ENCODE assay signal across 20 cellular contexts in genomic region chr18:66632771-66633170, GRCh38. TPM values are rescaled to one million over a fixed set of nuclear protein-coding genes. Genes with fewer than 3 reads are reported as not detected.
DNase-seq lines count a peak whose midpoint lies in the region; ATAC-seq, FAIRE-seq and TF ChIP-seq lines count a peak whose summit lies in the region.
"Had no signal": no experiment of that assay in that cellular context is flagged by ENCODE, and none has a peak within 500 bp of the region (broad histone marks: within the 10 kb centered on the region; RNA-seq: fewer than 3 reads in every experiment).

No MANE protein-coding gene starts in this region.

- H3K9me3 Mint-ChIP-seq in MCF 10A (ENCODE audit: unreplicated experiment) (peaks cover 8% of the 10 kb centered on the region), astrocyte (ENCODE audit: unreplicated experiment) (no peaks in the 10 kb centered on the region)
- H3K9me3 Mint-ChIP-seq: GM23338 had no signal

- no peaks in the 10 kb centered on the region for H3K27me3 ChIP-seq in mammary epithelial cell (ENCODE audit: insufficient read depth, low read length)
- no peaks in the 10 kb centered on the region for H3K27me3 ChIP-seq in astrocyte (ENCODE audit: insufficient read depth, low read length)
- H3K27me3 ChIP-seq in HepG2 (ENCODE audit: control insufficient read depth in 1 of 2, insufficient read depth in 2 of 2, low read length in 2 of 2), result no peaks in the 10 kb centered on the region
- H3K27me3 ChIP-seq: BLaER1 had no signal

- no peak for ATAC-seq in GM21723 (IDR thresholded peaks at IDR 0.05; ENCODE audit: unreplicated experiment)
- ATAC-seq in HepG2, result no peak
- no peak for ATAC-seq in HG03135 (IDR thresholded peaks at IDR 0.05; ENCODE audit: unreplicated experiment)
- ATAC-seq: GM23338 had no signal

- CTCF ChIA-PET in mammary epithelial cell (lab: Charles Lee; ENCODE audit: low non-redundant PET), result no interaction called here
- CTCF ChIA-PET in MCF 10A (lab: Yijun Ruan, JAX), result no interaction called here
- CTCF ChIA-PET in HepG2 (lab: Yijun Ruan, JAX; ENCODE audit: low intra/inter-chr PET ratio, low total read pairs), result no interaction called here

- POLR2A ChIA-PET in MCF 10A (lab: Yijun Ruan, JAX) (no interaction called here), HepG2 (lab: Yijun Ruan, JAX) (no interaction called here)

- H3K4me3 ChIP-seq in mammary epithelial cell (replicated peaks in 1 of 3; ENCODE audit: insufficient read depth in 1 of 3, low read depth in 2 of 3, low read length in 3 of 3) (no peak overlapping the region), astrocyte (ENCODE audit: insufficient read depth, low read depth, low read length) (no peak overlapping the region), epithelial cell of esophagus (ENCODE audit: low read length) (no peak overlapping the region), HepG2 (replicated peaks in 1 of 3; ENCODE audit: insufficient read depth in 1 of 3, low read depth in 2 of 3, low read length in 3 of 3) (no peak overlapping the region)
- H3K4me3 ChIP-seq: BLaER1, GM23338 had no signal

- no peak for TF ChIP-seq CTCF in mammary epithelial cell (conservative IDR thresholded peaks at IDR 0.05 in 1 of 2, IDR thresholded peaks at IDR 0.05 in 1 of 2; ENCODE audit: extremely low read depth in 1 of 2, insufficient read depth in 1 of 2, low read depth in 1 of 2, low read length in 2 of 2)
- no peak for TF ChIP-seq CTCF in MCF 10A (IDR thresholded peaks at IDR 0.05; ENCODE audit: unreplicated experiment)
- no peak for TF ChIP-seq CTCF in astrocyte (IDR thresholded peaks at IDR 0.05; ENCODE audit: insufficient read depth, low read depth, low read length)
- no peak for TF ChIP-seq CTCF in epithelial cell of esophagus (IDR thresholded peaks at IDR 0.05; ENCODE audit: insufficient read depth, low read depth, low read length, missing control alignments)
- TF ChIP-seq CTCF in HepG2 (CRISPR knock-in tag; IDR thresholded peaks at IDR 0.05), result no peak

- dilution Hi-C loops in mammary epithelial cell (cut with HindIII; ENCODE audit: low sequenced_read_pairs), result no loop called here

- H3K36me3 Mint-ChIP-seq in MCF 10A (ENCODE audit: insufficient read depth, unreplicated experiment), result no peaks in the 10 kb centered on the region
- no peaks in the 10 kb centered on the region for H3K36me3 Mint-ChIP-seq in astrocyte (ENCODE audit: low read depth, unreplicated experiment)
- H3K36me3 Mint-ChIP-seq: CD8-positive, alpha-beta memory T cell had no signal

- H3K36me3 ChIP-seq in mammary epithelial cell (ENCODE audit: insufficient read depth, low read length) (no peaks in the 10 kb centered on the region), astrocyte (ENCODE audit: insufficient read depth, low read length) (no peaks in the 10 kb centered on the region), HepG2 (replicated peaks in 1 of 2; ENCODE audit: control insufficient read depth in 1 of 2, insufficient read depth in 2 of 2, low read length in 2 of 2) (no peaks in the 10 kb centered on the region)
- H3K36me3 ChIP-seq: BLaER1 had no signal

- H3K27ac ChIP-seq in mammary epithelial cell (ENCODE audit: insufficient read depth, low read depth, low read length), result no peak overlapping the region
- no peak overlapping the region for H3K27ac ChIP-seq in astrocyte (ENCODE audit: low read depth, low read length)
- H3K27ac ChIP-seq in HepG2 (ENCODE audit: extremely low read length, insufficient read depth, low read length), result no peak overlapping the region
- H3K27ac ChIP-seq: 22Rv1, BLaER1 had no signal

- H3K4me1 Mint-ChIP-seq in MCF 10A (ENCODE audit: insufficient read depth, unreplicated experiment), result no peaks in the 10 kb centered on the region
- peaks cover 13% of the 10 kb centered on the region for H3K4me1 Mint-ChIP-seq in astrocyte (ENCODE audit: low read depth, unreplicated experiment)
- H3K4me1 Mint-ChIP-seq: CD8-positive, alpha-beta memory T cell; GM23338 had no signal

- H4K20me1 ChIP-seq in mammary epithelial cell (ENCODE audit: insufficient read depth, low read length) (no peaks in the 10 kb centered on the region), astrocyte (ENCODE audit: insufficient read depth, low read length) (no peaks in the 10 kb centered on the region), HepG2 (ENCODE audit: insufficient read depth, low read length) (no peaks in the 10 kb centered on the region)
- H4K20me1 ChIP-seq: BLaER1 had no signal

- peak; percentile 6 for DNase-seq in mammary epithelial cell
- DNase-seq in MCF 10A (ENCODE audit: unreplicated experiment), result no peak
- peak; percentile 11 for DNase-seq in astrocyte (ENCODE audit: low read depth)
- DNase-seq in epithelial cell of esophagus (ENCODE audit: low read depth), result peak; percentile 31
- DNase-seq in AG20443 (ENCODE audit: low spot score), result no peak
- DNase-seq in HepG2 (ENCODE audit: low spot score), result no peak
- DNase-seq: AML-193; CD8-positive, alpha-beta memory T cell; DMS 273 treated with DMSO at 0.1 percent for 48 hours; DMS79; H7 had no signal

- H3K27ac Mint-ChIP-seq in MCF 10A (ENCODE audit: low read depth, unreplicated experiment) (no peak overlapping the region), astrocyte (ENCODE audit: unreplicated experiment) (peak overlapping the region; percentile 28)
- H3K27ac Mint-ChIP-seq: CD8-positive, alpha-beta memory T cell; GM23338 had no signal

- intact Hi-C loops in mammary epithelial cell (cut with micrococcal nuclease), result no loop called here
- intact Hi-C loops in MCF 10A (cut with micrococcal nuclease), result no loop called here
- intact Hi-C loops in HepG2 (cut with micrococcal nuclease; ENCODE audit: unreplicated experiment), result no loop called here

- no peak for TF ChIP-seq RAD21 in HepG2 (CRISPR knock-in tag; IDR thresholded peaks at IDR 0.05)

- in situ Hi-C loops in mammary epithelial cell (cut with MboI; ENCODE audit: low sequenced_read_pairs in 2 of 2) (no loop called here), HepG2 (cut with HindIII; ENCODE audit: extremely low pct_ligation_motif_present, low pct_unique_long_range_greater_than_20kb) (no loop called here)

- H3K79me2 ChIP-seq in mammary epithelial cell (ENCODE audit: insufficient read depth, low read length) (no peaks in the 10 kb centered on the region), astrocyte (ENCODE audit: insufficient read depth, low read length) (no peaks in the 10 kb centered on the region), HepG2 (ENCODE audit: insufficient read depth, low read length) (no peaks in the 10 kb centered on the region)

- H3K4me3 Mint-ChIP-seq in MCF 10A (ENCODE audit: unreplicated experiment) (no peak overlapping the region), astrocyte (ENCODE audit: unreplicated experiment) (no peak overlapping the region)
- H3K4me3 Mint-ChIP-seq: CD8-positive, alpha-beta memory T cell; GM23338 had no signal

- FAIRE-seq in astrocyte (lab: Jason Lieb, UNC) (no peak), HepG2 (lab: Jason Lieb, UNC) (no peak)
- FAIRE-seq: G401.6, GM12891, HTR-8/SVneo had no signal

- BruUV-seq in mammary epithelial cell (replicated peaks; lab: Mats Ljungman, UMichigan) (no TSS peak), MCF 10A (replicated peaks; lab: Mats Ljungman, UMichigan) (no TSS peak), HepG2 (replicated peaks; lab: Mats Ljungman, UMichigan) (no TSS peak)

- H3K27me3 Mint-ChIP-seq in MCF 10A (ENCODE audit: insufficient read depth, unreplicated experiment) (no peaks in the 10 kb centered on the region), astrocyte (ENCODE audit: low read depth, unreplicated experiment) (no peaks in the 10 kb centered on the region)
- H3K27me3 Mint-ChIP-seq: CD8-positive, alpha-beta memory T cell had no signal

- H3K4me1 ChIP-seq in mammary epithelial cell (ENCODE audit: insufficient read depth, low read length), result no peaks in the 10 kb centered on the region
- H3K4me1 ChIP-seq in astrocyte (ENCODE audit: insufficient read depth, low read length), result no peaks in the 10 kb centered on the region
- no peaks in the 10 kb centered on the region for H3K4me1 ChIP-seq in HepG2 (ENCODE audit: insufficient read depth, low read length)
- H3K4me1 ChIP-seq: BLaER1 had no signal

- H3K9me3 ChIP-seq in mammary epithelial cell (replicated peaks; ENCODE audit: insufficient read depth, low read length) (no peaks in the 10 kb centered on the region), astrocyte (ENCODE audit: insufficient read depth, low read depth, low read length) (no peaks in the 10 kb centered on the region), HepG2 (ENCODE audit: low read length) (no peaks in the 10 kb centered on the region)
- H3K9me3 ChIP-seq: BLaER1 had no signal

- 85% methylated on average over 1 of the region's 1 CpG for WGBS in mammary epithelial cell (ENCODE audit: low coverage, missing lambda C conversion rate)
- 0% methylated on average over 1 of the region's 1 CpG for WGBS in HepG2 (ENCODE audit: low lambda C conversion rate)

- H3K9ac ChIP-seq in mammary epithelial cell (ENCODE audit: insufficient read depth, low read length) (no peak overlapping the region), astrocyte (ENCODE audit: low read length) (no peak overlapping the region), HepG2 (ENCODE audit: insufficient read depth, low read depth, low read length) (no peak overlapping the region)
- H3K9ac ChIP-seq: BLaER1 had no signal

- H3K4me2 ChIP-seq in mammary epithelial cell (ENCODE audit: insufficient read depth, low read depth, low read length), result no peak overlapping the region
- no peak overlapping the region for H3K4me2 ChIP-seq in astrocyte (ENCODE audit: low read length)
- H3K4me2 ChIP-seq in HepG2 (ENCODE audit: low read depth, low read length), result no peak overlapping the region
- H3K4me2 ChIP-seq: BLaER1, GM23338 had no signal

- H2AFZ ChIP-seq in mammary epithelial cell (ENCODE audit: low read depth, low read length) (no peak overlapping the region), astrocyte (ENCODE audit: low read depth, low read length) (no peak overlapping the region), HepG2 (ENCODE audit: low read length) (no peak overlapping the region)
- H2AFZ ChIP-seq: GM23338 had no signal

- no peak for TF ChIP-seq EP300 in HepG2 (IDR thresholded peaks at IDR 0.05; ENCODE audit: low read depth in 2 of 2, low read length in 2 of 2)
- no peak for TF ChIP-seq EP300 in HepG2 (CRISPR knock-in tag; IDR thresholded peaks at IDR 0.05; ENCODE audit: borderline replicate concordance)

- no peak for TF ChIP-seq POLR2A in HepG2 (IDR thresholded peaks at IDR 0.05; ENCODE audit: insufficient read depth in 1 of 2, low read depth in 2 of 2, low read length in 2 of 2)

RNA-seq across cellular contexts. Expression of gene CDH19, which starts 28.9 kb away (rescaled TPM):
- total RNA-seq in mammary epithelial cell (1 to 10 TPM in 1 of 2 donors, not detected in 1; 1.5 TPM), MCF 10A (2022) (not detected in 2 replicates), astrocyte (not detected in 2 replicates), HepG2 (2016; rRNA removed; fragmentation: Illumina TruSeq; extraction: Trizol) (not detected in 2 replicates)
- polyA plus RNA-seq in mammary epithelial cell (not detected), HepG2 (2011; rRNA removed) (not detected in 2 replicates)
- polyA minus RNA-seq in mammary epithelial cell, result not detected
- total RNA-seq in HepG2 (2016; cell fraction: cytosol; rRNA removed; fragmentation: Illumina TruSeq; extraction: Trizol; ENCODE audit: low read depth), result not detected in 2 replicates
- total RNA-seq in HepG2 (2016; cell fraction: insoluble cytoplasmic fraction; rRNA removed; fragmentation: Illumina TruSeq; extraction: Trizol), result not detected in 2 replicates
- not detected in 2 replicates for total RNA-seq in HepG2 (2016; cell fraction: membrane; rRNA removed; fragmentation: Illumina TruSeq; extraction: Trizol)
- not detected in 2 replicates for total RNA-seq in HepG2 (2016; cell fraction: nucleus; rRNA removed; fragmentation: Illumina TruSeq; extraction: Trizol)
- polyA plus RNA-seq in HepG2 (2011; cell fraction: cytosol; rRNA removed), result not detected in 2 replicates
- not detected in 2 replicates for polyA plus RNA-seq in HepG2 (2011; cell fraction: nucleus; rRNA removed)
- not detected in 2 replicates for polyA plus RNA-seq in HepG2 (2012)
- not detected in 2 replicates for polyA plus RNA-seq in HepG2 (2016; cell fraction: cytosol; fragmentation: Illumina TruSeq; extraction: Trizol; ENCODE audit: low read depth)
- polyA plus RNA-seq in HepG2 (2016; cell fraction: insoluble cytoplasmic fraction; fragmentation: Illumina TruSeq; extraction: Trizol; ENCODE audit: low read depth), result not detected in 2 replicates
- polyA plus RNA-seq in HepG2 (2016; cell fraction: membrane; fragmentation: Illumina TruSeq; extraction: Trizol; ENCODE audit: low read depth), result not detected in 2 replicates
- not detected in 2 replicates for polyA plus RNA-seq in HepG2 (2016; cell fraction: nucleus; fragmentation: Illumina TruSeq; extraction: Trizol; ENCODE audit: insufficient read depth, low read depth)
- not detected in 2 replicates for polyA minus RNA-seq in HepG2 (2011; rRNA and poly(A)+ RNA removed; ENCODE audit: low replicate concordance)
- not detected in 2 replicates for polyA minus RNA-seq in HepG2 (2011; cell fraction: cytosol; rRNA and poly(A)+ RNA removed)
- not detected in 2 replicates for polyA minus RNA-seq in HepG2 (2011; cell fraction: nucleus; rRNA and poly(A)+ RNA removed)
- total RNA-seq: A673; CD8-positive, alpha-beta memory T cell; H7 had no signal
- polyA plus RNA-seq: CD8-positive, alpha-beta memory T cell had no signal

Comparison
In these comparisons a context has a peak if more than half of its experiments do, and no peak if none do; other contexts are left out.
1. DNase-seq: peak in mammary epithelial cell (single experiment), astrocyte (single experiment) and epithelial cell of esophagus (single experiment); none in MCF 10A (single experiment), AG20443 (single experiment) and HepG2 (single experiment).